Comparison of ENCODE assay signal across 9 cellular contexts in the genomic region with DNA sequence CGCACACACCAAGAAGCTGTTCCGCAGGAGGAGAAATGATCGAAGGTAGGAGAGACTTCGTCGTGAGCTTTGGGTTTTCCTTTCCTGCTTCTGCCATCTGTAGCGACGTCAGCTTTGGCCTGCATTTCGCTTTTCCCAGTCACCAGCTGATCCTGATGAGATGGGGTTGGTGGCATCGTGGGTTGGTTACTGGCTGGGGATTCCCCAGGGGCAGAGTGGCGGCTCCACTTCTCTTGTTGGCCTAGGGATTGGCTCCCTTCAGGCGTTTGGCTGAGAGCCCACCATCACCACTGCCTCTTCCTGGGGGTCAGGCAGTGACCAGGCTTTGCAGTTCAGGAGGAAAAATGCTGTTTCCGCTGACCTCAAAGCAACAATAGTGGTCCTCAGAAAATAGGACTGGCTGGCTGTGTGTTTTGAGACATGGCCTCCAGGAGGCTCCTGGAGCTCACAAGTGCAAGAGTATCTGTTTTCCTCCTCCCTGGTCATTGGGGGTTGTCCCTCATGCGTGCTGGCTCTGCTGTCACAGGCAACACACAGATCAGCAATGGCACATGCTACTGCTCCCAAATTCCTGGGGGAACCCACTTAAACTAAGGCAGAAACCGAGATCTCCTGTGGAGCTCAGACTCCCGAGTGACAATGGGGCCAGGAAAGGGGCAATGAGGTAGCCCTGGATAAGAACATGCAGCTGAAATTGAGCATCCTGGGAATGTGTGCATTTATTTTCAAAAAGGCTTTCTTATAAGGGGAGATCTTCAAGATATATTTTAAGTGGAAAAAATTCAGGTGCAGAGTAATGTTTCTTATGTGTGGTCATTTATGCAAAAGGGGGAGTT.
DNase-seq lines count a peak whose midpoint lies in the region; TF ChIP-seq lines count a peak whose summit lies in the region.
"Had no signal": no experiment of that assay in that cellular context is flagged by ENCODE, and none has a peak within 500 bp of the region (broad histone marks: within the 10 kb centered on the region; RNA-seq: fewer than 3 reads in every experiment).

No MANE protein-coding gene starts in this region.

- BruUV-seq in MCF 10A (replicated peaks; lab: Mats Ljungman, UMichigan): no TSS peak

- H3K4me1 Mint-ChIP-seq in MCF 10A (ENCODE audit: insufficient read depth, unreplicated experiment) (no peaks in the 10 kb centered on the region), type B pancreatic cell (ENCODE audit: unreplicated experiment) (peaks cover 11% of the 10 kb centered on the region)
- H3K4me1 Mint-ChIP-seq: activated naive CD4-positive, alpha-beta T cell treated with anti-CD3 and anti-CD28 coated beads, Interleukin-2, amount 50 U/mL, for 24 hours had no signal

- H3K9me3 Mint-ChIP-seq in MCF 10A (ENCODE audit: unreplicated experiment) (no peaks in the 10 kb centered on the region), type B pancreatic cell (peaks cover 5% of the 10 kb centered on the region)
- H3K9me3 Mint-ChIP-seq: activated naive CD4-positive, alpha-beta T cell treated with anti-CD3 and anti-CD28 coated beads, Interleukin-2, amount 50 U/mL, for 24 hours had no signal

- DNase-seq in EH (ENCODE audit: low read depth): peak; percentile 65
- DNase-seq in NCI-H1092 treated with DMSO at 0.1 percent for 48 hours (lab: John Stamatoyannopoulos, UW): peak; percentile 31
- DNase-seq in MCF 10A (ENCODE audit: unreplicated experiment): peak; percentile 21
- peak; percentile 44 for DNase-seq in inferior parietal cortex (ENCODE audit: extremely low spot score)
- no peak for DNase-seq in type B pancreatic cell (ENCODE audit: extremely low spot score, unreplicated experiment)
- DNase-seq in KG1 (lab: John Stamatoyannopoulos, UW): no peak
- DNase-seq in NCI-H526 treated with DMSO at 0.1 percent for 48 hours (lab: John Stamatoyannopoulos, UW): no peak

- POLR2A ChIA-PET in MCF 10A (lab: Yijun Ruan, JAX): interaction anchor here (0.6 kb wide), 1 partner anchor 26 kb away, joined by 3 read pairs; no protein-coding TSS in a partner anchor

- H3K27ac Mint-ChIP-seq in MCF 10A (ENCODE audit: low read depth, unreplicated experiment) (no peak overlapping the region), type B pancreatic cell (no peak overlapping the region)
- H3K27ac Mint-ChIP-seq: activated naive CD4-positive, alpha-beta T cell treated with anti-CD3 and anti-CD28 coated beads, Interleukin-2, amount 50 U/mL, for 24 hours had no signal

- CTCF ChIA-PET in MCF 10A (lab: Yijun Ruan, JAX): interaction anchor here (0.6 to 1.4 kb wide), 14 partner anchors 9 to 1144 kb away, joined by 3 to 6 read pairs (median 3); no protein-coding TSS in a partner anchor

- H3K27me3 Mint-ChIP-seq in MCF 10A (ENCODE audit: insufficient read depth, unreplicated experiment) (no peaks in the 10 kb centered on the region), type B pancreatic cell (no peaks in the 10 kb centered on the region)
- H3K27me3 Mint-ChIP-seq: activated naive CD4-positive, alpha-beta T cell treated with anti-CD3 and anti-CD28 coated beads, Interleukin-2, amount 50 U/mL, for 24 hours had no signal

- H3K27ac ChIP-seq in 22Rv1: no peak overlapping the region

- H3K4me3 Mint-ChIP-seq in MCF 10A (ENCODE audit: unreplicated experiment) (no peak overlapping the region), type B pancreatic cell (no peak overlapping the region)
- H3K4me3 Mint-ChIP-seq: activated naive CD4-positive, alpha-beta T cell treated with anti-CD3 and anti-CD28 coated beads, Interleukin-2, amount 50 U/mL, for 24 hours had no signal

- H3K36me3 Mint-ChIP-seq in MCF 10A (ENCODE audit: insufficient read depth, unreplicated experiment): peaks cover 14% of the 10 kb centered on the region
- peaks cover 21% of the 10 kb centered on the region for H3K36me3 Mint-ChIP-seq in type B pancreatic cell
- H3K36me3 Mint-ChIP-seq: activated naive CD4-positive, alpha-beta T cell treated with anti-CD3 and anti-CD28 coated beads, Interleukin-2, amount 50 U/mL, for 24 hours had no signal

- intact Hi-C loops in MCF 10A (cut with micrococcal nuclease): no loop called here

- TF ChIP-seq CTCF in 22Rv1 (IDR thresholded peaks at IDR 0.05): peak; percentile 27
- no peak for TF ChIP-seq CTCF in MCF 10A (IDR thresholded peaks at IDR 0.05; ENCODE audit: unreplicated experiment)
- peak; percentile 75 for TF ChIP-seq CTCF in type B pancreatic cell (conservative IDR thresholded peaks at IDR 0.05)

Comparison
In these comparisons a context has a peak if more than half of its experiments do, and no peak if none do; other contexts are left out.
1. DNase-seq: peak in EH (single experiment), NCI-H1092 treated with DMSO at 0.1 percent for 48 hours (single experiment), MCF 10A (single experiment) and inferior parietal cortex (single experiment); none in type B pancreatic cell (single experiment), KG1 (single experiment) and NCI-H526 treated with DMSO at 0.1 percent for 48 hours (single experiment).